Comparison of ENCODE assay signal across 14 cellular contexts in the genomic region with DNA sequence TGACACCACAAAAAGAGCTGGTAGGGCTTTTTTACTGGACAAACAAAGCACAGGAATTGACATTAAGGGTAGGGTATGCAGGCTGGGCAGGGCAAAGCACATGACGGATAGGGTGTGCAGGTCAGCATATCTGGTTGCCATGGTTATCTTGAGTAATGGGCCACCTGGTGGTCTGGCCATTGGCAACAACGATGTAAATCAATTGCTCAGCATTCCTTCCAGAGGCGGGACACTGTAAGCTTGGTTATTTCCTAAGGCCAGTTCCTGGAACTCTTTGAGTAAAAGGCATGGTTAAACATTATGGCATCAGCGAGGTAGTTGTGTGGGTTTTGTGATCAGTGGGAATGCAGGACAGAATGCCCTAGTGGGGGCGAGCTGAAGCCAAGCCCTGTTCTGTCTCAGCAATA.
A peak's percentile ranks its signal among the peaks of the same experiment; 100 is the strongest.
DNase-seq lines count a peak whose midpoint lies in the region; ATAC-seq and TF ChIP-seq lines count a peak whose summit lies in the region.
"Had no signal": no experiment of that assay in that cellular context is flagged by ENCODE, and none has a peak within 500 bp of the region (broad histone marks: within the 10 kb centered on the region; RNA-seq: fewer than 3 reads in every experiment).

No MANE protein-coding gene starts in this region.

- peaks cover 11% of the 10 kb centered on the region for H3K36me3 Mint-ChIP-seq in progenitor cell of endocrine pancreas (ENCODE audit: insufficient read depth)
- H3K36me3 Mint-ChIP-seq: CD8-positive, alpha-beta memory T cell had no signal

- TF ChIP-seq CTCF in astrocyte of the cerebellum (IDR thresholded peaks at IDR 0.05; ENCODE audit: low read depth, low read length, missing control alignments) (no peak), progenitor cell of endocrine pancreas (IDR thresholded peaks at IDR 0.05; ENCODE audit: unreplicated experiment) (peak; percentile 44)

- peak overlapping the region; percentile 32 for H3K4me3 Mint-ChIP-seq in progenitor cell of endocrine pancreas (ENCODE audit: low read depth)
- H3K4me3 Mint-ChIP-seq: CD8-positive, alpha-beta memory T cell had no signal

- no peaks in the 10 kb centered on the region for H3K27me3 Mint-ChIP-seq in progenitor cell of endocrine pancreas

- peaks cover 65% of the 10 kb centered on the region for H3K4me1 Mint-ChIP-seq in progenitor cell of endocrine pancreas (ENCODE audit: low read depth)

- in situ Hi-C loops in astrocyte of the cerebellum (cut with HindIII; ENCODE audit: low sequenced_read_pairs) = no loop called here

- peak overlapping the region; percentile 98 for H3K27ac Mint-ChIP-seq in progenitor cell of endocrine pancreas

- peaks cover 10% of the 10 kb centered on the region for H3K9me3 Mint-ChIP-seq in progenitor cell of endocrine pancreas (ENCODE audit: low read depth)

- H3K4me3 ChIP-seq in astrocyte of the cerebellum (ENCODE audit: low read depth, low read length) = no peak overlapping the region

- no peak for ATAC-seq in HG03108 (IDR thresholded peaks at IDR 0.05; ENCODE audit: unreplicated experiment)

- DNase-seq in HT-29 (ENCODE audit: low spot score) (peak; percentile 17), astrocyte of the cerebellum (ENCODE audit: low read depth) (peak; percentile 86), iPS-NIHi11 (ENCODE audit: low spot score) (peak; percentile 56), progenitor cell of endocrine pancreas (ENCODE audit: low spot score, unreplicated experiment) (peak; percentile 80), NCI-H2029 treated with DMSO at 0.1 percent for 48 hours (lab: John Stamatoyannopoulos, UW) (no peak)
- no peak for DNase-seq in activated CD4-positive, alpha-beta T cell treated with anti-CD3 and anti-CD28 coated beads, Interleukin-2, amount 50 U/mL, for 1 hour
- DNase-seq in activated naive CD4-positive, alpha-beta T cell treated with anti-CD3 and anti-CD28 coated beads, Interleukin-2, amount 50 U/mL, for 16 hours = no peak
- DNase-seq: CD8-positive, alpha-beta memory T cell; cortex of kidney; hippocampal formation; NCI-H2107; substantia nigra; WERI-Rb-1 had no signal

Comparison
In these comparisons a context has a peak if more than half of its experiments do, and no peak if none do; other contexts are left out.
1. DNase-seq: peak in HT-29 (single experiment), astrocyte of the cerebellum (single experiment), iPS-NIHi11 (single experiment) and progenitor cell of endocrine pancreas (single experiment); none in NCI-H2029 treated with DMSO at 0.1 percent for 48 hours (single experiment), activated CD4-positive, alpha-beta T cell treated with anti-CD3 and anti-CD28 coated beads, Interleukin-2, amount 50 U/mL, for 1 hour (single experiment) and activated naive CD4-positive, alpha-beta T cell treated with anti-CD3 and anti-CD28 coated beads, Interleukin-2, amount 50 U/mL, for 16 hours (single experiment).